In genomic region chr1:247833601-247834000, GRCh38 we compare ENCODE assay signal across 36 cellular contexts. TPM values are rescaled to one million over a fixed set of nuclear protein-coding genes. Genes with fewer than 3 reads are reported as not detected.
"Had no signal": no experiment of that assay in that cellular context is flagged by ENCODE, and none has a peak within 500 bp of the region (broad histone marks: within the 10 kb centered on the region; RNA-seq: fewer than 3 reads in every experiment).

No MANE protein-coding gene starts in this region.

- H3K27me3 ChIP-seq: brain microvascular endothelial cell, heart right ventricle, left lung, spleen, uterus had no signal

- H3K36me3 Mint-ChIP-seq: activated naive CD4-positive, alpha-beta T cell treated with anti-CD3 and anti-CD28 coated beads, Interleukin-2, amount 10 ng/mL, durations not matched to agents 7 days and 5 days; activated naive CD8-positive, alpha-beta T cell treated with anti-CD3 and anti-CD28 coated beads, Interleukin-2, amount 10 ng/mL, durations not matched to agents 7 days and 5 days; natural killer cell treated with Interleukin-12 subunit alpha and Interleukin-12 subunit beta and Interleukin-15 and Interleukin-18, amount 100 ng/mL, for 72 hours; type B pancreatic cell had no signal

- H3K4me1 Mint-ChIP-seq: activated naive CD4-positive, alpha-beta T cell treated with anti-CD3 and anti-CD28 coated beads, Interleukin-2, amount 10 ng/mL, durations not matched to agents 7 days and 5 days; activated naive CD8-positive, alpha-beta T cell treated with anti-CD3 and anti-CD28 coated beads, Interleukin-2, amount 10 ng/mL, durations not matched to agents 7 days and 5 days had no signal

- H3K4me3 ChIP-seq: coronary artery, dorsolateral prefrontal cortex, heart right ventricle, left lung, lower lobe of right lung, mucosa of descending colon, spleen, thoracic aorta, uterus had no signal

- H3K27me3 Mint-ChIP-seq: activated naive CD4-positive, alpha-beta T cell treated with anti-CD3 and anti-CD28 coated beads, Interleukin-2, amount 10 ng/mL, durations not matched to agents 7 days and 5 days; activated naive CD8-positive, alpha-beta T cell treated with anti-CD3 and anti-CD28 coated beads, Interleukin-2, amount 10 ng/mL, durations not matched to agents 7 days and 5 days; activated T-cell treated with anti-CD3 and anti-CD28 coated beads, Interleukin-2, amount 50 U/mL, for 24 hours; effector memory CD8-positive, alpha-beta T cell; type B pancreatic cell had no signal

- ATAC-seq: activated CD4-positive, CD25-positive, alpha-beta regulatory T cell treated with anti-CD3 and anti-CD28 coated beads, Interleukin-2, amount 50 U/mL, for 24 hours; effector memory CD8-positive, alpha-beta T cell; esophagus mucosa; heart right ventricle; left lung; lower lobe of right lung; mucosa of descending colon; right cardiac atrium; stimulated activated naive CD8-positive, alpha-beta T cell treated with anti-CD3 and anti-CD28 coated beads, Interleukin-15, Interleukin-2, amounts not matched to agents 100 U/mL and 50 U/mL, for 24 hours had no signal

- H3K4me3 Mint-ChIP-seq: activated naive CD4-positive, alpha-beta T cell treated with anti-CD3 and anti-CD28 coated beads, Interleukin-2, amount 10 ng/mL, durations not matched to agents 7 days and 5 days; activated naive CD8-positive, alpha-beta T cell treated with anti-CD3 and anti-CD28 coated beads, Interleukin-2, amount 10 ng/mL, durations not matched to agents 7 days and 5 days; activated T-cell treated with anti-CD3 and anti-CD28 coated beads, Interleukin-2, amount 50 U/mL, for 24 hours; effector memory CD8-positive, alpha-beta T cell; natural killer cell treated with Interleukin-12 subunit alpha and Interleukin-12 subunit beta and Interleukin-15 and Interleukin-18, amount 100 ng/mL, for 72 hours; type B pancreatic cell had no signal

- H3K27ac ChIP-seq: brain microvascular endothelial cell, coronary artery, dorsolateral prefrontal cortex, heart right ventricle, left lung, lower lobe of right lung, spleen, thoracic aorta, uterus had no signal

- H3K9me3 Mint-ChIP-seq: activated naive CD4-positive, alpha-beta T cell treated with anti-CD3 and anti-CD28 coated beads, Interleukin-2, amount 10 ng/mL, durations not matched to agents 7 days and 5 days; activated naive CD8-positive, alpha-beta T cell treated with anti-CD3 and anti-CD28 coated beads, Interleukin-2, amount 10 ng/mL, durations not matched to agents 7 days and 5 days; activated T-cell treated with anti-CD3 and anti-CD28 coated beads, Interleukin-2, amount 50 U/mL, for 24 hours; natural killer cell treated with Interleukin-12 subunit alpha and Interleukin-12 subunit beta and Interleukin-15 and Interleukin-18, amount 100 ng/mL, for 72 hours; type B pancreatic cell had no signal

- H3K4me1 ChIP-seq: heart right ventricle, left lung, lower lobe of right lung, spleen, uterus had no signal

- H3K9me3 ChIP-seq: heart right ventricle, left lung, lower lobe of right lung, spleen, thoracic aorta, uterus had no signal

- DNase-seq: activated CD4-positive, alpha-beta T cell treated with anti-CD3 and anti-CD28 coated beads for 48 hours; activated CD4-positive, alpha-beta T cell treated with anti-CD3 and anti-CD28 coated beads, Interleukin-2, amount 50 U/mL, for 48 hours; activated CD8-positive, alpha-beta memory T cell treated with anti-CD3 and anti-CD28 coated beads, Interleukin-2, amount 50 U/mL, for 48 hours; activated gamma-delta T cell; activated naive CD4-positive, alpha-beta T cell treated with anti-CD3 and anti-CD28 coated beads, Interleukin-2, amount 10 ng/mL, durations not matched to agents 7 days and 5 days; activated naive CD8-positive, alpha-beta T cell treated with anti-CD3 and anti-CD28 coated beads, Interleukin-2, amount 10 ng/mL, durations not matched to agents 7 days and 5 days; activated T-cell treated with anti-CD3 and anti-CD28 coated beads, Interleukin-2, amount 50 U/mL, for 24 hours; brain microvascular endothelial cell; dorsolateral prefrontal cortex; effector memory CD8-positive, alpha-beta T cell; foreskin fibroblast; heart right ventricle; kidney glomerular epithelial cell; left lung; lower lobe of right lung; mucosa of descending colon; posterior cingulate gyrus; right cardiac atrium; spleen; stimulated activated naive CD8-positive, alpha-beta T cell treated with anti-CD3 and anti-CD28 coated beads, Interleukin-15, Interleukin-2, amounts not matched to agents 100 U/mL and 50 U/mL, for 24 hours; uterus had no signal

- H3K27ac Mint-ChIP-seq: activated naive CD4-positive, alpha-beta T cell treated with anti-CD3 and anti-CD28 coated beads, Interleukin-2, amount 10 ng/mL, durations not matched to agents 7 days and 5 days; activated naive CD8-positive, alpha-beta T cell treated with anti-CD3 and anti-CD28 coated beads, Interleukin-2, amount 10 ng/mL, durations not matched to agents 7 days and 5 days; activated T-cell treated with anti-CD3 and anti-CD28 coated beads, Interleukin-2, amount 50 U/mL, for 24 hours; effector memory CD8-positive, alpha-beta T cell; natural killer cell treated with Interleukin-12 subunit alpha and Interleukin-12 subunit beta and Interleukin-15 and Interleukin-18, amount 100 ng/mL, for 72 hours; type B pancreatic cell had no signal

- H3K36me3 ChIP-seq: brain microvascular endothelial cell, heart right ventricle, left lung, lower lobe of right lung, spleen, thoracic aorta, uterus had no signal

RNA-seq across cellular contexts. Expression of gene OR11L1, which starts 8.1 kb away (rescaled TPM):
- total RNA-seq: activated CD8-positive, alpha-beta memory T cell treated with anti-CD3 and anti-CD28 coated beads for 36 hours; activated naive CD8-positive, alpha-beta T cell treated with anti-CD3 and anti-CD28 coated beads, Interleukin-2, amount 10 ng/mL, durations not matched to agents 7 days and 5 days; astrocyte; cardiac septum; cerebellum; dorsolateral prefrontal cortex; endothelial cell of umbilical vein; esophagus mucosa; glomerular endothelial cell; heart right ventricle; left lung; lower lobe of right lung; mesenteric fat pad; mucosa of descending colon; myocyte; natural killer cell treated with Interleukin-12 subunit alpha and Interleukin-12 subunit beta and Interleukin-15 and Interleukin-18, amount 100 ng/mL, for 72 hours; omental fat pad; right cardiac atrium; spleen; thoracic aorta; uterus had no signal
- polyA plus RNA-seq: endothelial cell of umbilical vein, heart right ventricle, right cardiac atrium, spleen had no signal

RNA-seq across cellular contexts. Expression of gene OR14A16, which starts 9.7 kb away (rescaled TPM):
- total RNA-seq: activated CD8-positive, alpha-beta memory T cell treated with anti-CD3 and anti-CD28 coated beads for 36 hours; activated naive CD8-positive, alpha-beta T cell treated with anti-CD3 and anti-CD28 coated beads, Interleukin-2, amount 10 ng/mL, durations not matched to agents 7 days and 5 days; astrocyte; cardiac septum; cerebellum; dorsolateral prefrontal cortex; endothelial cell of umbilical vein; esophagus mucosa; glomerular endothelial cell; heart right ventricle; left lung; lower lobe of right lung; mesenteric fat pad; mucosa of descending colon; myocyte; natural killer cell treated with Interleukin-12 subunit alpha and Interleukin-12 subunit beta and Interleukin-15 and Interleukin-18, amount 100 ng/mL, for 72 hours; omental fat pad; right cardiac atrium; spleen; thoracic aorta; uterus had no signal
- polyA plus RNA-seq: endothelial cell of umbilical vein, heart right ventricle, right cardiac atrium, spleen had no signal

RNA-seq across cellular contexts. Expression of gene TRIM58, which starts 23.4 kb away (rescaled TPM):
- total RNA-seq: endothelial cell of umbilical vein, myocyte had no signal
- polyA plus RNA-seq: endothelial cell of umbilical vein had no signal
